ENCODE assay signal across 11 cellular contexts in genomic region chr4:112318239-112319142, GRCh38. TPM values are rescaled to one million over a fixed set of nuclear protein-coding genes. Genes with fewer than 3 reads are reported as not detected.
A peak's percentile ranks its signal among the peaks of the same experiment; 100 is the strongest.
DNase-seq lines count a peak whose midpoint lies in the region; ATAC-seq and TF ChIP-seq lines count a peak whose summit lies in the region.
"Had no signal": no experiment of that assay in that cellular context is flagged by ENCODE, and none has a peak within 500 bp of the region (broad histone marks: within the 10 kb centered on the region; RNA-seq: fewer than 3 reads in every experiment).

No MANE protein-coding gene starts in this region.

- H3K27me3 ChIP-seq in dorsolateral prefrontal cortex: peaks cover 0 to 4% (median 0%) of the 10 kb centered on the region in 45 donors

- peak overlapping the region; percentile 13 for H3K27ac Mint-ChIP-seq in activated naive CD4-positive, alpha-beta T cell treated with anti-CD3 and anti-CD28 coated beads, Interleukin-2, amount 50 U/mL, for 24 hours
- no peak overlapping the region for H3K27ac Mint-ChIP-seq in activated naive CD4-positive, alpha-beta T cell treated with anti-CD3 and anti-CD28 coated beads, Interleukin-2, amount 10 ng/mL, durations not matched to agents 7 days and 5 days

- DNase-seq in activated naive CD4-positive, alpha-beta T cell treated with anti-CD3 and anti-CD28 coated beads, Interleukin-2, amount 10 ng/mL, durations not matched to agents 7 days and 5 days: no peak
- DNase-seq in dorsolateral prefrontal cortex (no peak), omental fat pad (ENCODE audit: low spot score) (no peak), RKO (ENCODE audit: low spot score) (no peak)
- no peak for DNase-seq in stimulated activated CD4-positive, alpha-beta T cell treated with anti-CD3 and anti-CD28 coated beads, Interleukin-1b, Interleukin-23, amount 100 ng/mL, for 48 hours
- DNase-seq: hypothalamus, trophoblast cell had no signal

- no peaks in the 10 kb centered on the region for H3K9me3 Mint-ChIP-seq in activated naive CD4-positive, alpha-beta T cell treated with anti-CD3 and anti-CD28 coated beads, Interleukin-2, amount 50 U/mL, for 24 hours
- H3K9me3 Mint-ChIP-seq in activated naive CD4-positive, alpha-beta T cell treated with anti-CD3 and anti-CD28 coated beads, Interleukin-2, amount 10 ng/mL, durations not matched to agents 7 days and 5 days: no peaks in the 10 kb centered on the region

- H3K4me3 Mint-ChIP-seq in activated naive CD4-positive, alpha-beta T cell treated with anti-CD3 and anti-CD28 coated beads, Interleukin-2, amount 50 U/mL, for 24 hours: no peak overlapping the region
- H3K4me3 Mint-ChIP-seq in activated naive CD4-positive, alpha-beta T cell treated with anti-CD3 and anti-CD28 coated beads, Interleukin-2, amount 10 ng/mL, durations not matched to agents 7 days and 5 days: no peak overlapping the region

- no peak overlapping the region for H3K4me3 ChIP-seq in dorsolateral prefrontal cortex

- H3K4me1 Mint-ChIP-seq in activated naive CD4-positive, alpha-beta T cell treated with anti-CD3 and anti-CD28 coated beads, Interleukin-2, amount 50 U/mL, for 24 hours: peaks cover 30% of the 10 kb centered on the region
- peaks cover 10% of the 10 kb centered on the region for H3K4me1 Mint-ChIP-seq in activated naive CD4-positive, alpha-beta T cell treated with anti-CD3 and anti-CD28 coated beads, Interleukin-2, amount 10 ng/mL, durations not matched to agents 7 days and 5 days

- intact Hi-C loops in dorsolateral prefrontal cortex (cut with DNase I): no loop called here

- H3K27ac ChIP-seq in dorsolateral prefrontal cortex: no peak overlapping the region
- H3K27ac ChIP-seq: RWPE1 had no signal

- peaks cover 10% of the 10 kb centered on the region for H3K36me3 Mint-ChIP-seq in activated naive CD4-positive, alpha-beta T cell treated with anti-CD3 and anti-CD28 coated beads, Interleukin-2, amount 50 U/mL, for 24 hours
- peaks cover 19% of the 10 kb centered on the region for H3K36me3 Mint-ChIP-seq in activated naive CD4-positive, alpha-beta T cell treated with anti-CD3 and anti-CD28 coated beads, Interleukin-2, amount 10 ng/mL, durations not matched to agents 7 days and 5 days

- CTCF ChIA-PET in activated naive CD4-positive, alpha-beta T cell treated with anti-CD3 and anti-CD28 coated beads, Interleukin-2, amount 10 ng/mL, durations not matched to agents 7 days and 5 days (lab: Charles Lee): interaction anchor here (1.7 kb wide), 1 partner anchor 9 kb away, joined by 4 read pairs; no protein-coding TSS in a partner anchor

- no peaks in the 10 kb centered on the region for H3K27me3 Mint-ChIP-seq in activated naive CD4-positive, alpha-beta T cell treated with anti-CD3 and anti-CD28 coated beads, Interleukin-2, amount 50 U/mL, for 24 hours
- H3K27me3 Mint-ChIP-seq in activated naive CD4-positive, alpha-beta T cell treated with anti-CD3 and anti-CD28 coated beads, Interleukin-2, amount 10 ng/mL, durations not matched to agents 7 days and 5 days: no peaks in the 10 kb centered on the region

- peak; percentile 94 for ATAC-seq in HG02571 (IDR thresholded peaks at IDR 0.05; ENCODE audit: unreplicated experiment)
- peak; percentile 93 for ATAC-seq in HG03457 (IDR thresholded peaks at IDR 0.05; ENCODE audit: unreplicated experiment)
- no peak for ATAC-seq in omental fat pad (ENCODE audit: low FRiP score)

- TF ChIP-seq CTCF in dorsolateral prefrontal cortex (IDR thresholded peaks at IDR 0.05 in 54 of 56, conservative IDR thresholded peaks at IDR 0.05 in 2 of 56; ENCODE audit: low read depth in 1 of 56, partially characterized antibody in 56 of 56): no peak
- no peak for TF ChIP-seq CTCF in omental fat pad (IDR thresholded peaks at IDR 0.05)

RNA-seq across cellular contexts. Expression of gene ALPK1, which starts 21.3 kb away (rescaled TPM):
- total RNA-seq in dorsolateral prefrontal cortex: 10 to 100 TPM in 45 of 120 experiments, 1 to 10 TPM in 75; 2.6 to 20.1 (median 8.6) TPM
- total RNA-seq in omental fat pad: 10 to 100 TPM; 14.8 to 43.8 (median 19.1) TPM

RNA-seq across cellular contexts. Expression of gene TIFA, which starts 32.8 kb away (rescaled TPM):
- 10 to 100 TPM in 5 of 120 experiments, 1 to 10 TPM in 115; 1.6 to 14.6 (median 5.8) TPM for total RNA-seq in dorsolateral prefrontal cortex
- total RNA-seq in omental fat pad: 10 to 100 TPM in 3 of 4 donors, 1 to 10 TPM in 1; 4.5 to 12.8 (median 10.9) TPM
